ENCODE assay signal across 6 cellular contexts in genomic region chr10:64449603-64450002, GRCh38.
"Had no signal": no experiment of that assay in that cellular context is flagged by ENCODE, and none has a peak within 500 bp of the region (broad histone marks: within the 10 kb centered on the region; RNA-seq: fewer than 3 reads in every experiment).

No MANE protein-coding gene starts in this region.

- ATAC-seq: HepG2, K562 had no signal

- DNase-seq: IMR-90, KBM-7, KG1 had no signal

- H3K4me3 ChIP-seq: K562 had no signal

- H3K27ac ChIP-seq: HL-60 had no signal
